25 cellular contexts compared by ENCODE assay signal in genomic region chr13:110450941-110451340, GRCh38.
"Had no signal": no experiment of that assay in that cellular context is flagged by ENCODE, and none has a peak within 500 bp of the region (broad histone marks: within the 10 kb centered on the region; RNA-seq: fewer than 3 reads in every experiment).

No MANE protein-coding gene starts in this region.

- H3K27me3 ChIP-seq: body of pancreas, esophagus squamous epithelium, gastroesophageal sphincter, upper lobe of left lung had no signal

- H3K27ac ChIP-seq: body of pancreas, esophagus squamous epithelium, spleen, upper lobe of left lung, VCaP had no signal

- H3K9me3 ChIP-seq: body of pancreas, esophagus squamous epithelium, gastroesophageal sphincter, spleen, upper lobe of left lung had no signal

- DNase-seq: activated CD4-positive, alpha-beta T cell treated with anti-CD3 and anti-CD28 coated beads, Interleukin-2, amount 10 ng/mL, durations not matched to agents 7 days and 5 days; activated CD8-positive, alpha-beta memory T cell treated with anti-CD3 and anti-CD28 coated beads, Interleukin-2, amount 10 ng/mL, durations not matched to agents 7 days and 5 days; activated CD8-positive, alpha-beta T cell treated with anti-CD3 and anti-CD28 coated beads for 36 hours; activated gamma-delta T cell; activated naive CD4-positive, alpha-beta T cell treated with anti-CD3 and anti-CD28 coated beads, Interleukin-2, amount 50 U/mL, for 16 hours; activated T-cell treated with anti-CD3 and anti-CD28 coated beads for 4 hours; anterior cingulate cortex; body of pancreas; caudate nucleus; effector memory CD8-positive, alpha-beta T cell; esophagus squamous epithelium; hypothalamus; left colon; mesendoderm; naive thymus-derived CD4-positive, alpha-beta T cell; retina; stimulated activated CD4-positive, alpha-beta T cell treated with anti-CD3 and anti-CD28 coated beads, Interleukin-4, amount 100 ng/mL, for 1 hour; stimulated activated naive CD4-positive, alpha-beta T cell treated with Interleukin-2 at 50 U/mL for 16 hours; SW 1271; T-helper 17 cell; upper lobe of left lung had no signal

- ATAC-seq: activated CD4-positive, CD25-positive, alpha-beta regulatory T cell treated with anti-CD3 and anti-CD28 coated beads, Interleukin-2, amount 50 U/mL, for 24 hours; activated CD8-positive, alpha-beta memory T cell treated with anti-CD3 and anti-CD28 coated beads, Interleukin-2, amount 10 ng/mL, durations not matched to agents 7 days and 5 days; activated CD8-positive, alpha-beta T cell treated with anti-CD3 and anti-CD28 coated beads for 36 hours; body of pancreas; effector memory CD8-positive, alpha-beta T cell; gastroesophageal sphincter; left colon; naive thymus-derived CD4-positive, alpha-beta T cell; T-helper 17 cell had no signal

- H3K4me3 ChIP-seq: body of pancreas, esophagus squamous epithelium, gastroesophageal sphincter, spleen, upper lobe of left lung had no signal
